ENCODE assay signal across 1 cellular context in genomic region chr2:96008051-96008450, GRCh38. TPM values are rescaled to one million over a fixed set of nuclear protein-coding genes. Genes with fewer than 3 reads are reported as not detected.
"Had no signal": no experiment of that assay in that cellular context is flagged by ENCODE, and none has a peak within 500 bp of the region (broad histone marks: within the 10 kb centered on the region; RNA-seq: fewer than 3 reads in every experiment).

No MANE protein-coding gene starts in this region.

RNA-seq across cellular contexts. Expression of gene GPAT2, which starts 26.7 kb away (rescaled TPM):
- total RNA-seq: osteocyte had no signal
